In the genomic region with DNA sequence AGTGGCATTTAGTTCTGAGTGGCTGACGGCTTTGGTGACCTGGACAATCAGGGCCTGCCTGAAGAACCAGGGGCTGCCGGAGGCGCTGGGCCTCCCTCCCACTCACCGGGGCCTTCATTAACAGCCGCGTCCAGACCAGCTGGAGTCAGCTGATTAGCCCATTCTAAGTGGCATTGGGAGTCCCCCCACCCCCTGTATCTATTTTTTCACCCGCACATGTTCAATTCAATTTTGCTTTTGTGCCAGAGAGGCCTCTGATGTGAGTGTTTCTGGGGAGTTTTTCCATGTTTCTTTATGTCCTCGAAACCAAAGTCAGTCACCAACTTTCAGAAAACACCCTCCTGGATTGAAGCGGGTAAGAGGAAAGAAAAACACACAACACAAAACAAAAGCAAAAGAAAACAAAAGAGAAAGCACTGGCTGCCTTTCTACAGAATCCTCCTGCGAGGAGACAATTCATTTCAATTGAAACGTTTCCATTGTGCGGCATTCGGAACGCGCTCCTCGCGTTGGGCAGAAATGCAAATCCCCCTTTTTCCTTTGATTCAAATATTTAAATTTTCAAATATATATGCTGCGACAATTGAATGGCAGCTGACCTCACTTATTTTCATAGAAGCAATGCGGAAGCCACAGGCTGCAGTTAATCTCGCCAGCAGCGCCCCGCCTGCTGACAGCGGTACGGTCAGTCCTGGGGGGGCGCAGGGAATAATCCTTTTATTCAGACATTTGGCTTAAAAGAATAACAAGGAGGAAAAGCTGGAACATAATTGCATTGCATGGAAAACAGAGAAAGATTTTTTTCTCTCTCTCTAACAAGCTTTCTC, we compare ENCODE assay signal across 1 cellular context.
TF ChIP-seq lines count a peak whose summit lies in the region.

No MANE protein-coding gene starts in this region.

TF ChIP-seq in K562, 482 proteins besides CTCF, POLR2A, EP300 and RAD21 (continued from another document and continues in another):
- TF ChIP-seq, protein P1, sequence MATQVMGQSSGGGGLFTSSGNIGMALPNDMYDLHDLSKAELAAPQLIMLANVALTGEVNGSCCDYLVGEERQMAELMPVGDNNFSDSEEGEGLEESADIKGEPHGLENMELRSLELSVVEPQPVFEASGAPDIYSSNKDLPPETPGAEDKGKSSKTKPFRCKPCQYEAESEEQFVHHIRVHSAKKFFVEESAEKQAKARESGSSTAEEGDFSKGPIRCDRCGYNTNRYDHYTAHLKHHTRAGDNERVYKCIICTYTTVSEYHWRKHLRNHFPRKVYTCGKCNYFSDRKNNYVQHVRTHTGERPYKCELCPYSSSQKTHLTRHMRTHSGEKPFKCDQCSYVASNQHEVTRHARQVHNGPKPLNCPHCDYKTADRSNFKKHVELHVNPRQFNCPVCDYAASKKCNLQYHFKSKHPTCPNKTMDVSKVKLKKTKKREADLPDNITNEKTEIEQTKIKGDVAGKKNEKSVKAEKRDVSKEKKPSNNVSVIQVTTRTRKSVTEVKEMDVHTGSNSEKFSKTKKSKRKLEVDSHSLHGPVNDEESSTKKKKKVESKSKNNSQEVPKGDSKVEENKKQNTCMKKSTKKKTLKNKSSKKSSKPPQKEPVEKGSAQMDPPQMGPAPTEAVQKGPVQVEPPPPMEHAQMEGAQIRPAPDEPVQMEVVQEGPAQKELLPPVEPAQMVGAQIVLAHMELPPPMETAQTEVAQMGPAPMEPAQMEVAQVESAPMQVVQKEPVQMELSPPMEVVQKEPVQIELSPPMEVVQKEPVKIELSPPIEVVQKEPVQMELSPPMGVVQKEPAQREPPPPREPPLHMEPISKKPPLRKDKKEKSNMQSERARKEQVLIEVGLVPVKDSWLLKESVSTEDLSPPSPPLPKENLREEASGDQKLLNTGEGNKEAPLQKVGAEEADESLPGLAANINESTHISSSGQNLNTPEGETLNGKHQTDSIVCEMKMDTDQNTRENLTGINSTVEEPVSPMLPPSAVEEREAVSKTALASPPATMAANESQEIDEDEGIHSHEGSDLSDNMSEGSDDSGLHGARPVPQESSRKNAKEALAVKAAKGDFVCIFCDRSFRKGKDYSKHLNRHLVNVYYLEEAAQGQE (CRISPR knock-in tag; IDR thresholded peaks at IDR 0.05; ENCODE audit: low read depth): no peak
- TF ChIP-seq THRAP3 (IDR thresholded peaks at IDR 0.05; ENCODE audit: borderline replicate concordance): no peak
- no peak for TF ChIP-seq BACH1 (tag; IDR thresholded peaks at IDR 0.05)
- no peak for TF ChIP-seq ZNF717 (CRISPR knock-in tag; IDR thresholded peaks at IDR 0.05)
- no peak for TF ChIP-seq HEY1 (CRISPR knock-in tag; IDR thresholded peaks at IDR 0.05; ENCODE audit: borderline replicate concordance)
- no peak for TF ChIP-seq ZNF24 (IDR thresholded peaks at IDR 0.05)
- peak in 1 of 2 experiments; percentile 14 for TF ChIP-seq NCOA2 (IDR thresholded peaks at IDR 0.05; ENCODE audit: partially characterized antibody in 2 of 2)
- TF ChIP-seq, protein P2, sequence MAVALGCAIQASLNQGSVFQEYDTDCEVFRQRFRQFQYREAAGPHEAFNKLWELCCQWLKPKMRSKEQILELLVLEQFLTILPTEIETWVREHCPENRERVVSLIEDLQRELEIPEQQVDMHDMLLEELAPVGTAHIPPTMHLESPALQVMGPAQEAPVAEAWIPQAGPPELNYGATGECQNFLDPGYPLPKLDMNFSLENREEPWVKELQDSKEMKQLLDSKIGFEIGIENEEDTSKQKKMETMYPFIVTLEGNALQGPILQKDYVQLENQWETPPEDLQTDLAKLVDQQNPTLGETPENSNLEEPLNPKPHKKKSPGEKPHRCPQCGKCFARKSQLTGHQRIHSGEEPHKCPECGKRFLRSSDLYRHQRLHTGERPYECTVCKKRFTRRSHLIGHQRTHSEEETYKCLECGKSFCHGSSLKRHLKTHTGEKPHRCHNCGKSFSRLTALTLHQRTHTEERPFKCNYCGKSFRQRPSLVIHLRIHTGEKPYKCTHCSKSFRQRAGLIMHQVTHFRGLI (CRISPR knock-in tag; IDR thresholded peaks at IDR 0.05): no peak
- no peak for TF ChIP-seq ZNF121 (CRISPR knock-in tag; conservative IDR thresholded peaks at IDR 0.05)
- TF ChIP-seq, protein P3, sequence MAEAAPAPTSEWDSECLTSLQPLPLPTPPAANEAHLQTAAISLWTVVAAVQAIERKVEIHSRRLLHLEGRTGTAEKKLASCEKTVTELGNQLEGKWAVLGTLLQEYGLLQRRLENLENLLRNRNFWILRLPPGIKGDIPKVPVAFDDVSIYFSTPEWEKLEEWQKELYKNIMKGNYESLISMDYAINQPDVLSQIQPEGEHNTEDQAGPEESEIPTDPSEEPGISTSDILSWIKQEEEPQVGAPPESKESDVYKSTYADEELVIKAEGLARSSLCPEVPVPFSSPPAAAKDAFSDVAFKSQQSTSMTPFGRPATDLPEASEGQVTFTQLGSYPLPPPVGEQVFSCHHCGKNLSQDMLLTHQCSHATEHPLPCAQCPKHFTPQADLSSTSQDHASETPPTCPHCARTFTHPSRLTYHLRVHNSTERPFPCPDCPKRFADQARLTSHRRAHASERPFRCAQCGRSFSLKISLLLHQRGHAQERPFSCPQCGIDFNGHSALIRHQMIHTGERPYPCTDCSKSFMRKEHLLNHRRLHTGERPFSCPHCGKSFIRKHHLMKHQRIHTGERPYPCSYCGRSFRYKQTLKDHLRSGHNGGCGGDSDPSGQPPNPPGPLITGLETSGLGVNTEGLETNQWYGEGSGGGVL (CRISPR knock-in tag; IDR thresholded peaks at IDR 0.05): no peak
- peak; percentile 82 for TF ChIP-seq TCF3 (CRISPR knock-in tag; IDR thresholded peaks at IDR 0.05)
- TF ChIP-seq ZEB2 (IDR thresholded peaks at IDR 0.05): no peak
- no peak for TF ChIP-seq ATF7 (IDR thresholded peaks at IDR 0.05)
- no peak for TF ChIP-seq HMG20B (CRISPR knock-in tag; IDR thresholded peaks at IDR 0.05)
- TF ChIP-seq, protein P4, sequence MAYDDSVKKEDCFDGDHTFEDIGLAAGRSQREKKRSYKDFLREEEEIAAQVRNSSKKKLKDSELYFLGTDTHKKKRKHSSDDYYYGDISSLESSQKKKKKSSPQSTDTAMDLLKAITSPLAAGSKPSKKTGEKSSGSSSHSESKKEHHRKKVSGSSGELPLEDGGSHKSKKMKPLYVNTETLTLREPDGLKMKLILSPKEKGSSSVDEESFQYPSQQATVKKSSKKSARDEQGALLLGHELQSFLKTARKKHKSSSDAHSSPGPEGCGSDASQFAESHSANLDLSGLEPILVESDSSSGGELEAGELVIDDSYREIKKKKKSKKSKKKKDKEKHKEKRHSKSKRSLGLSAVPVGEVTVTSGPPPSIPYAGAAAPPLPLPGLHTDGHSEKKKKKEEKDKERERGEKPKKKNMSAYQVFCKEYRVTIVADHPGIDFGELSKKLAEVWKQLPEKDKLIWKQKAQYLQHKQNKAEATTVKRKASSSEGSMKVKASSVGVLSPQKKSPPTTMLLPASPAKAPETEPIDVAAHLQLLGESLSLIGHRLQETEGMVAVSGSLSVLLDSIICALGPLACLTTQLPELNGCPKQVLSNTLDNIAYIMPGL (CRISPR knock-in tag; IDR thresholded peaks at IDR 0.05): no peak
- TF ChIP-seq FOXJ2 (tag; IDR thresholded peaks at IDR 0.05): no peak
- no peak for TF ChIP-seq ILF3 (IDR thresholded peaks at IDR 0.05; ENCODE audit: borderline replicate concordance)
- no peak for TF ChIP-seq CBFB (CRISPR knock-in tag; IDR thresholded peaks at IDR 0.05)
- TF ChIP-seq, protein P5, sequence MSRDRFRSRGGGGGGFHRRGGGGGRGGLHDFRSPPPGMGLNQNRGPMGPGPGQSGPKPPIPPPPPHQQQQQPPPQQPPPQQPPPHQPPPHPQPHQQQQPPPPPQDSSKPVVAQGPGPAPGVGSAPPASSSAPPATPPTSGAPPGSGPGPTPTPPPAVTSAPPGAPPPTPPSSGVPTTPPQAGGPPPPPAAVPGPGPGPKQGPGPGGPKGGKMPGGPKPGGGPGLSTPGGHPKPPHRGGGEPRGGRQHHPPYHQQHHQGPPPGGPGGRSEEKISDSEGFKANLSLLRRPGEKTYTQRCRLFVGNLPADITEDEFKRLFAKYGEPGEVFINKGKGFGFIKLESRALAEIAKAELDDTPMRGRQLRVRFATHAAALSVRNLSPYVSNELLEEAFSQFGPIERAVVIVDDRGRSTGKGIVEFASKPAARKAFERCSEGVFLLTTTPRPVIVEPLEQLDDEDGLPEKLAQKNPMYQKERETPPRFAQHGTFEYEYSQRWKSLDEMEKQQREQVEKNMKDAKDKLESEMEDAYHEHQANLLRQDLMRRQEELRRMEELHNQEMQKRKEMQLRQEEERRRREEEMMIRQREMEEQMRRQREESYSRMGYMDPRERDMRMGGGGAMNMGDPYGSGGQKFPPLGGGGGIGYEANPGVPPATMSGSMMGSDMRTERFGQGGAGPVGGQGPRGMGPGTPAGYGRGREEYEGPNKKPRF (IDR thresholded peaks at IDR 0.05; ENCODE audit: low read depth, low read length): no peak
- TF ChIP-seq ADNP (tag; IDR thresholded peaks at IDR 0.05): no peak
- TF ChIP-seq, protein P6, sequence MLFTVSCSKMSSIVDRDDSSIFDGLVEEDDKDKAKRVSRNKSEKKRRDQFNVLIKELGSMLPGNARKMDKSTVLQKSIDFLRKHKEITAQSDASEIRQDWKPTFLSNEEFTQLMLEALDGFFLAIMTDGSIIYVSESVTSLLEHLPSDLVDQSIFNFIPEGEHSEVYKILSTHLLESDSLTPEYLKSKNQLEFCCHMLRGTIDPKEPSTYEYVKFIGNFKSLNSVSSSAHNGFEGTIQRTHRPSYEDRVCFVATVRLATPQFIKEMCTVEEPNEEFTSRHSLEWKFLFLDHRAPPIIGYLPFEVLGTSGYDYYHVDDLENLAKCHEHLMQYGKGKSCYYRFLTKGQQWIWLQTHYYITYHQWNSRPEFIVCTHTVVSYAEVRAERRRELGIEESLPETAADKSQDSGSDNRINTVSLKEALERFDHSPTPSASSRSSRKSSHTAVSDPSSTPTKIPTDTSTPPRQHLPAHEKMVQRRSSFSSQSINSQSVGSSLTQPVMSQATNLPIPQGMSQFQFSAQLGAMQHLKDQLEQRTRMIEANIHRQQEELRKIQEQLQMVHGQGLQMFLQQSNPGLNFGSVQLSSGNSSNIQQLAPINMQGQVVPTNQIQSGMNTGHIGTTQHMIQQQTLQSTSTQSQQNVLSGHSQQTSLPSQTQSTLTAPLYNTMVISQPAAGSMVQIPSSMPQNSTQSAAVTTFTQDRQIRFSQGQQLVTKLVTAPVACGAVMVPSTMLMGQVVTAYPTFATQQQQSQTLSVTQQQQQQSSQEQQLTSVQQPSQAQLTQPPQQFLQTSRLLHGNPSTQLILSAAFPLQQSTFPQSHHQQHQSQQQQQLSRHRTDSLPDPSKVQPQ (CRISPR knock-in tag; IDR thresholded peaks at IDR 0.05; ENCODE audit: borderline replicate concordance): no peak
- TF ChIP-seq ZNF174 (CRISPR knock-in tag; IDR thresholded peaks at IDR 0.05): no peak
- no peak for TF ChIP-seq HOXB6 (CRISPR knock-in tag; IDR thresholded peaks at IDR 0.05; ENCODE audit: borderline replicate concordance)
- no peak for TF ChIP-seq CBX5 (IDR thresholded peaks at IDR 0.05; ENCODE audit: borderline replicate concordance, low read depth)
- TF ChIP-seq, protein P7, sequence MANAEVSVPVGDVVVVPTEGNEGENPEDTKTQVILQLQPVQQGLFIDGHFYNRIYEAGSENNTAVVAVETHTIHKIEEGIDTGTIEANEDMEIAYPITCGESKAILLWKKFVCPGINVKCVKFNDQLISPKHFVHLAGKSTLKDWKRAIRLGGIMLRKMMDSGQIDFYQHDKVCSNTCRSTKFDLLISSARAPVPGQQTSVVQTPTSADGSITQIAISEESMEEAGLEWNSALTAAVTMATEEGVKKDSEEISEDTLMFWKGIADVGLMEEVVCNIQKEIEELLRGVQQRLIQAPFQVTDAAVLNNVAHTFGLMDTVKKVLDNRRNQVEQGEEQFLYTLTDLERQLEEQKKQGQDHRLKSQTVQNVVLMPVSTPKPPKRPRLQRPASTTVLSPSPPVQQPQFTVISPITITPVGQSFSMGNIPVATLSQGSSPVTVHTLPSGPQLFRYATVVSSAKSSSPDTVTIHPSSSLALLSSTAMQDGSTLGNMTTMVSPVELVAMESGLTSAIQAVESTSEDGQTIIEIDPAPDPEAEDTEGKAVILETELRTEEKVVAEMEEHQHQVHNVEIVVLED (CRISPR knock-in tag; IDR thresholded peaks at IDR 0.05): no peak
- no peak for TF ChIP-seq HIVEP1 (CRISPR knock-in tag; IDR thresholded peaks at IDR 0.05)
- TF ChIP-seq ETV5 (CRISPR knock-in tag; IDR thresholded peaks at IDR 0.05; ENCODE audit: low read depth): no peak
- TF ChIP-seq TRIM28 (IDR thresholded peaks at IDR 0.05): no peak
- TF ChIP-seq DIDO1 (tag; IDR thresholded peaks at IDR 0.05; ENCODE audit: low read depth): no peak
- no peak for TF ChIP-seq PTRF (tag; IDR thresholded peaks at IDR 0.05)
- TF ChIP-seq PHB (CRISPR knock-in tag; IDR thresholded peaks at IDR 0.05): no peak
- TF ChIP-seq ZNF274 (IDR thresholded peaks at IDR 0.05; ENCODE audit: borderline replicate concordance, low read depth, low read length): no peak
- no peak for TF ChIP-seq ZNF316 (IDR thresholded peaks at IDR 0.05)
- TF ChIP-seq, protein P8, sequence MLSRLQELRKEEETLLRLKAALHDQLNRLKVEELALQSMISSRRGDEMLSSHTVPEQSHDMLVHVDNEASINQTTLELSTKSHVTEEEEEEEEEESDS (CRISPR knock-in tag; IDR thresholded peaks at IDR 0.05): no peak
- no peak for TF ChIP-seq POLR2AphosphoS2 (IDR thresholded peaks at IDR 0.05; ENCODE audit: low read length)
- TF ChIP-seq, protein P9, sequence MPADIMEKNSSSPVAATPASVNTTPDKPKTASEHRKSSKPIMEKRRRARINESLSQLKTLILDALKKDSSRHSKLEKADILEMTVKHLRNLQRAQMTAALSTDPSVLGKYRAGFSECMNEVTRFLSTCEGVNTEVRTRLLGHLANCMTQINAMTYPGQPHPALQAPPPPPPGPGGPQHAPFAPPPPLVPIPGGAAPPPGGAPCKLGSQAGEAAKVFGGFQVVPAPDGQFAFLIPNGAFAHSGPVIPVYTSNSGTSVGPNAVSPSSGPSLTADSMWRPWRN (IDR thresholded peaks at IDR 0.05; ENCODE audit: low read depth): no peak
- peak in 1 of 2 experiments; percentile 8; a peak in 1 of 4 replicates for TF ChIP-seq TRIM24 (IDR thresholded peaks at IDR 0.05)
- TF ChIP-seq ESRRA (IDR thresholded peaks at IDR 0.05; ENCODE audit: borderline replicate concordance, low read depth): no peak
- TF ChIP-seq, protein P10, sequence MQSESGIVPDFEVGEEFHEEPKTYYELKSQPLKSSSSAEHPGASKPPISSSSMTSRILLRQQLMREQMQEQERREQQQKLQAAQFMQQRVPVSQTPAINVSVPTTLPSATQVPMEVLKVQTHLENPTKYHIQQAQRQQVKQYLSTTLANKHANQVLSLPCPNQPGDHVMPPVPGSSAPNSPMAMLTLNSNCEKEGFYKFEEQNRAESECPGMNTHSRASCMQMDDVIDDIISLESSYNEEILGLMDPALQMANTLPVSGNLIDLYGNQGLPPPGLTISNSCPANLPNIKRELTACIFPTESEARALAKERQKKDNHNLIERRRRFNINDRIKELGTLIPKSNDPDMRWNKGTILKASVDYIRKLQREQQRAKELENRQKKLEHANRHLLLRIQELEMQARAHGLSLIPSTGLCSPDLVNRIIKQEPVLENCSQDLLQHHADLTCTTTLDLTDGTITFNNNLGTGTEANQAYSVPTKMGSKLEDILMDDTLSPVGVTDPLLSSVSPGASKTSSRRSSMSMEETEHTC (IDR thresholded peaks at IDR 0.05): no peak
- TF ChIP-seq RBM15 (IDR thresholded peaks at IDR 0.05; ENCODE audit: insufficient read depth, low read length): no peak
- TF ChIP-seq ELF1 (tag; IDR thresholded peaks at IDR 0.05): peak; percentile 74; the same call in 1 of the 2 replicates
- no peak for TF ChIP-seq ZNF589 (CRISPR knock-in tag; IDR thresholded peaks at IDR 0.05; ENCODE audit: low read depth)
- TF ChIP-seq, protein P11, sequence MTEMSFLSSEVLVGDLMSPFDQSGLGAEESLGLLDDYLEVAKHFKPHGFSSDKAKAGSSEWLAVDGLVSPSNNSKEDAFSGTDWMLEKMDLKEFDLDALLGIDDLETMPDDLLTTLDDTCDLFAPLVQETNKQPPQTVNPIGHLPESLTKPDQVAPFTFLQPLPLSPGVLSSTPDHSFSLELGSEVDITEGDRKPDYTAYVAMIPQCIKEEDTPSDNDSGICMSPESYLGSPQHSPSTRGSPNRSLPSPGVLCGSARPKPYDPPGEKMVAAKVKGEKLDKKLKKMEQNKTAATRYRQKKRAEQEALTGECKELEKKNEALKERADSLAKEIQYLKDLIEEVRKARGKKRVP (CRISPR knock-in tag; IDR thresholded peaks at IDR 0.05): no peak
- no peak for TF ChIP-seq ZNF644 (tag; IDR thresholded peaks at IDR 0.05; ENCODE audit: low read depth)
